Comparison of ENCODE assay signal across 1 cellular context in the genomic region with DNA sequence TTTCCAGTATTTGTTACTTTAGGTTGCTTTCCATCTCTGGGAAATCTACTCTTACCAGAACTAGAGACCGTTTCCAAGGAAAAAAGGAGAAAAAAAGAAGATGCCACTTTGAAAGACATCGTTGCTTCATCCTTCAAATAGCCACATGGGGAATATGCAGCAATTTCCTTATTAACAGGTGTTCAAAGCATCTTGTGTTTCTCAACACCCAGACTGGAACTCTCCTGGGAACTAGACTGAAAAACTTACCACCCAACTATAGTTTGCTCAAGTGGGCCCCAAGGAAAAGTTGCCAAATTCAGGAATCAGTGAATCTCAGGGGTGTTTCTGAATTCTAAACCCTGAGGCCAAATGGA.
TF ChIP-seq lines count a peak whose summit lies in the region.

No MANE protein-coding gene starts in this region.

TF ChIP-seq in SK-N-SH treated with all-trans-retinoic acid at 6 μM for 48 hours, 23 proteins besides CTCF, POLR2A, EP300 and RAD21 (continued from another document):
- TF ChIP-seq, protein P1, sequence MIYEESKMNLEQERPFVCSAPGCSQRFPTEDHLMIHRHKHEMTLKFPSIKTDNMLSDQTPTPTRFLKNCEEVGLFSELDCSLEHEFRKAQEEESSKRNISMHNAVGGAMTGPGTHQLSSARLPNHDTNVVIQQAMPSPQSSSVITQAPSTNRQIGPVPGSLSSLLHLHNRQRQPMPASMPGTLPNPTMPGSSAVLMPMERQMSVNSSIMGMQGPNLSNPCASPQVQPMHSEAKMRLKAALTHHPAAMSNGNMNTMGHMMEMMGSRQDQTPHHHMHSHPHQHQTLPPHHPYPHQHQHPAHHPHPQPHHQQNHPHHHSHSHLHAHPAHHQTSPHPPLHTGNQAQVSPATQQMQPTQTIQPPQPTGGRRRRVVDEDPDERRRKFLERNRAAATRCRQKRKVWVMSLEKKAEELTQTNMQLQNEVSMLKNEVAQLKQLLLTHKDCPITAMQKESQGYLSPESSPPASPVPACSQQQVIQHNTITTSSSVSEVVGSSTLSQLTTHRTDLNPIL (CRISPR knock-in tag; IDR thresholded peaks at IDR 0.05; ENCODE audit: low read depth): no peak
- no peak for TF ChIP-seq ESRRG (CRISPR knock-in tag; IDR thresholded peaks at IDR 0.05)
- no peak for TF ChIP-seq ZC3H10 (CRISPR knock-in tag; IDR thresholded peaks at IDR 0.05)
- no peak for TF ChIP-seq SNAI2 (CRISPR knock-in tag; IDR thresholded peaks at IDR 0.05)
- TF ChIP-seq PPARA (CRISPR knock-in tag; IDR thresholded peaks at IDR 0.05; ENCODE audit: borderline replicate concordance): no peak
- TF ChIP-seq GLIS3 (CRISPR knock-in tag; IDR thresholded peaks at IDR 0.05): no peak
